In the genomic region with DNA sequence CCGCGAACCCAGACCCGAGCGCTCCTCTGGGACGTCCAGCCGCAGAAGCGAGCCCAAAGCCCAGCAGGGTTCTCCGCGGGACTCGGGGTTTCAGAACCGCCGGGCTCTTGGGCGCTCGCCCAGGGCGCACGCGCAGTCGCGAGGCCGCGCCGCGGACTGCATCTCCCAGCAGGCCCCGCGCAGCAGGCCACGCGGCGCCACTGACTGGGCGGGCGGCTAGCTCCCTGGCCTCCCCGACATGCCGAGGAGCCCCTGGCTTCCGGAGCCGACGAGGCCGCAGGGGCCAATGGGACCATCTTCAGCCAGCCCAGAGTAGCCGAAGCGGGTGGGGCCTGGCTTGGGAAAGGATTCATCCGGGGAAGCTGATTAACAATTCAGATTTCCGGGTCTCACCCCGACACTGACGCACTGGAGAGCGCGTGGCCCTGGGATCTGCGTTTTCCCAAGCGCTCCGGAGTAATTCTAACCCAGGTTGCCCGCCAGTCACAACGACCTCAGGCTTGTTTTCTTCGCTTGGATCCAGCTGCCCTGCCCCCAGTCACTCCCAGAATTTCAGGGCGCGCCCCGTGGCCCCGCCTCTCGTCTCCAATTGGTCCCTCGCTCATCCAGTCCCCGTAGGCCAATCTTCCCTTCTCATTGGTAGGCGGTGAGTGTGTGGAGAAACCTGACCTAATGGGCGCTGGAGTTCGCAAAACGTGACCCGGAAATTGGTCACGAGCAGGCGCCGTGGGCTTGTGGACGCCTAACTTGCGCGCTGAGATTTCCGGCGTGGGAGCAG, we compare ENCODE assay signal across 1 cellular context.
TF ChIP-seq lines count a peak whose summit lies in the region.

Gene ZNF263, plus strand, starts transcription at position 745 of the 778 bp plus-strand sequence. CDS start 328 bp downstream, outside the sequence.

TF ChIP-seq in K562, 482 proteins besides CTCF, POLR2A, EP300 and RAD21 (continued from another document and continues in another):
- TF ChIP-seq MAX (CRISPR knock-in tag; IDR thresholded peaks at IDR 0.05) (peak; percentile 92), MCM7 (IDR thresholded peaks at IDR 0.05) (no peak), MAZ (CRISPR knock-in tag; conservative IDR thresholded peaks at IDR 0.05 in 1 of 2, IDR thresholded peaks at IDR 0.05 in 1 of 2) (peak; percentile 51 to 58; a peak in 3 of 4 replicates), HIVEP1 (CRISPR knock-in tag; IDR thresholded peaks at IDR 0.05) (0 out of 2 replicates have a peak, but pooled peaks have one; percentile 50), KHSRP (IDR thresholded peaks at IDR 0.05) (peak; percentile 87), ZNF143 (CRISPR knock-in tag; IDR thresholded peaks at IDR 0.05) (peak; percentile 92), CREM (IDR thresholded peaks at IDR 0.05; ENCODE audit: low read depth) (peak; percentile 99), MTA3 (IDR thresholded peaks at IDR 0.05; ENCODE audit: borderline replicate concordance) (peak; percentile 60; the same call in 1 of the 2 replicates), CREB1 (IDR thresholded peaks at IDR 0.05) (peak; percentile 99), CREB1 (CRISPR knock-in tag; IDR thresholded peaks at IDR 0.05) (peak; percentile 98), E2F3 (CRISPR knock-in tag; IDR thresholded peaks at IDR 0.05) (peak; percentile 69; the same call in 1 of the 2 replicates), GTF2E2 (tag; IDR thresholded peaks at IDR 0.05) (peak; percentile 53; the same call in 1 of the 2 replicates), RBM25 (IDR thresholded peaks at IDR 0.05; ENCODE audit: low read depth, low read length, severe bottlenecking) (peak; percentile 35), SP1 (CRISPR knock-in tag; IDR thresholded peaks at IDR 0.05) (peak; percentile 92), MEIS2 (IDR thresholded peaks at IDR 0.05; ENCODE audit: partially characterized antibody) (peak; percentile 69), ARNT (IDR thresholded peaks at IDR 0.05) (peak in 1 of 2 experiments; percentile 71; a peak in 1 of 4 replicates), E2F1 (CRISPR knock-in tag; IDR thresholded peaks at IDR 0.05) (peak; percentile 87), VEZF1 (CRISPR knock-in tag; IDR thresholded peaks at IDR 0.05) (peak; percentile 58; the same call in 1 of the 2 replicates), ETV5 (CRISPR knock-in tag; IDR thresholded peaks at IDR 0.05; ENCODE audit: low read depth) (peak; percentile 57; the same call in 1 of the 2 replicates), RFX7 (CRISPR knock-in tag; IDR thresholded peaks at IDR 0.05) (no peak), TSHZ1 (CRISPR knock-in tag; IDR thresholded peaks at IDR 0.05) (no peak), SREBF2 (CRISPR knock-in tag; IDR thresholded peaks at IDR 0.05) (no peak), ZZZ3 (IDR thresholded peaks at IDR 0.05) (no peak), ELF1 (tag; IDR thresholded peaks at IDR 0.05) (peak; percentile 90)
- TF ChIP-seq, protein P1, sequence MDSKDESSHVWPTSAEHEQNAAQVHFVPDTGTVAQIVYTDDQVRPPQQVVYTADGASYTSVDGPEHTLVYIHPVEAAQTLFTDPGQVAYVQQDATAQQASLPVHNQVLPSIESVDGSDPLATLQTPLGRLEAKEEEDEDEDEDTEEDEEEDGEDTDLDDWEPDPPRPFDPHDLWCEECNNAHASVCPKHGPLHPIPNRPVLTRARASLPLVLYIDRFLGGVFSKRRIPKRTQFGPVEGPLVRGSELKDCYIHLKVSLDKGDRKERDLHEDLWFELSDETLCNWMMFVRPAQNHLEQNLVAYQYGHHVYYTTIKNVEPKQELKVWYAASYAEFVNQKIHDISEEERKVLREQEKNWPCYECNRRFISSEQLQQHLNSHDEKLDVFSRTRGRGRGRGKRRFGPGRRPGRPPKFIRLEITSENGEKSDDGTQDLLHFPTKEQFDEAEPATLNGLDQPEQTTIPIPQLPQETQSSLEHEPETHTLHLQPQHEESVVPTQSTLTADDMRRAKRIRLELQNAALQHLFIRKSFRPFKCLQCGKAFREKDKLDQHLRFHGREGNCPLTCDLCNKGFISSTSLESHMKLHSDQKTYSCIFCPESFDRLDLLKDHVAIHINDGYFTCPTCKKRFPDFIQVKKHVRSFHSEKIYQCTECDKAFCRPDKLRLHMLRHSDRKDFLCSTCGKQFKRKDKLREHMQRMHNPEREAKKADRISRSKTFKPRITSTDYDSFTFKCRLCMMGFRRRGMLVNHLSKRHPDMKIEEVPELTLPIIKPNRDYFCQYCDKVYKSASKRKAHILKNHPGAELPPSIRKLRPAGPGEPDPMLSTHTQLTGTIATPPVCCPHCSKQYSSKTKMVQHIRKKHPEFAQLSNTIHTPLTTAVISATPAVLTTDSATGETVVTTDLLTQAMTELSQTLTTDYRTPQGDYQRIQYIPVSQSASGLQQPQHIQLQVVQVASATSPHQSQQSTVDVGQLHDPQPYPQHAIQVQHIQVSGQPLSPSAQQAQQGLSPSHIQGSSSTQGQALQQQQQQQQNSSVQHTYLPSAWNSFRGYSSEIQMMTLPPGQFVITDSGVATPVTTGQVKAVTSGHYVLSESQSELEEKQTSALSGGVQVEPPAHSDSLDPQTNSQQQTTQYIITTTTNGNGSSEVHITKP (IDR thresholded peaks at IDR 0.05; ENCODE audit: partially characterized antibody), result peak; percentile 47
- TF ChIP-seq, protein P2, sequence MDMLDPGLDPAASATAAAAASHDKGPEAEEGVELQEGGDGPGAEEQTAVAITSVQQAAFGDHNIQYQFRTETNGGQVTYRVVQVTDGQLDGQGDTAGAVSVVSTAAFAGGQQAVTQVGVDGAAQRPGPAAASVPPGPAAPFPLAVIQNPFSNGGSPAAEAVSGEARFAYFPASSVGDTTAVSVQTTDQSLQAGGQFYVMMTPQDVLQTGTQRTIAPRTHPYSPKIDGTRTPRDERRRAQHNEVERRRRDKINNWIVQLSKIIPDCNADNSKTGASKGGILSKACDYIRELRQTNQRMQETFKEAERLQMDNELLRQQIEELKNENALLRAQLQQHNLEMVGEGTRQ (CRISPR knock-in tag; IDR thresholded peaks at IDR 0.05), result peak; percentile 88
- TF ChIP-seq, protein P3, sequence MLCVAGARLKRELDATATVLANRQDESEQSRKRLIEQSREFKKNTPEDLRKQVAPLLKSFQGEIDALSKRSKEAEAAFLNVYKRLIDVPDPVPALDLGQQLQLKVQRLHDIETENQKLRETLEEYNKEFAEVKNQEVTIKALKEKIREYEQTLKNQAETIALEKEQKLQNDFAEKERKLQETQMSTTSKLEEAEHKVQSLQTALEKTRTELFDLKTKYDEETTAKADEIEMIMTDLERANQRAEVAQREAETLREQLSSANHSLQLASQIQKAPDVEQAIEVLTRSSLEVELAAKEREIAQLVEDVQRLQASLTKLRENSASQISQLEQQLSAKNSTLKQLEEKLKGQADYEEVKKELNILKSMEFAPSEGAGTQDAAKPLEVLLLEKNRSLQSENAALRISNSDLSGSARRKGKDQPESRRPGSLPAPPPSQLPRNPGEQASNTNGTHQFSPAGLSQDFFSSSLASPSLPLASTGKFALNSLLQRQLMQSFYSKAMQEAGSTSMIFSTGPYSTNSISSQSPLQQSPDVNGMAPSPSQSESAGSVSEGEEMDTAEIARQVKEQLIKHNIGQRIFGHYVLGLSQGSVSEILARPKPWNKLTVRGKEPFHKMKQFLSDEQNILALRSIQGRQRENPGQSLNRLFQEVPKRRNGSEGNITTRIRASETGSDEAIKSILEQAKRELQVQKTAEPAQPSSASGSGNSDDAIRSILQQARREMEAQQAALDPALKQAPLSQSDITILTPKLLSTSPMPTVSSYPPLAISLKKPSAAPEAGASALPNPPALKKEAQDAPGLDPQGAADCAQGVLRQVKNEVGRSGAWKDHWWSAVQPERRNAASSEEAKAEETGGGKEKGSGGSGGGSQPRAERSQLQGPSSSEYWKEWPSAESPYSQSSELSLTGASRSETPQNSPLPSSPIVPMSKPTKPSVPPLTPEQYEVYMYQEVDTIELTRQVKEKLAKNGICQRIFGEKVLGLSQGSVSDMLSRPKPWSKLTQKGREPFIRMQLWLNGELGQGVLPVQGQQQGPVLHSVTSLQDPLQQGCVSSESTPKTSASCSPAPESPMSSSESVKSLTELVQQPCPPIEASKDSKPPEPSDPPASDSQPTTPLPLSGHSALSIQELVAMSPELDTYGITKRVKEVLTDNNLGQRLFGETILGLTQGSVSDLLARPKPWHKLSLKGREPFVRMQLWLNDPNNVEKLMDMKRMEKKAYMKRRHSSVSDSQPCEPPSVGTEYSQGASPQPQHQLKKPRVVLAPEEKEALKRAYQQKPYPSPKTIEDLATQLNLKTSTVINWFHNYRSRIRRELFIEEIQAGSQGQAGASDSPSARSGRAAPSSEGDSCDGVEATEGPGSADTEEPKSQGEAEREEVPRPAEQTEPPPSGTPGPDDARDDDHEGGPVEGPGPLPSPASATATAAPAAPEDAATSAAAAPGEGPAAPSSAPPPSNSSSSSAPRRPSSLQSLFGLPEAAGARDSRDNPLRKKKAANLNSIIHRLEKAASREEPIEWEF (CRISPR knock-in tag; IDR thresholded peaks at IDR 0.05), result peak; percentile 69; the same call in 1 of the 2 replicates
- TF ChIP-seq, protein P4, sequence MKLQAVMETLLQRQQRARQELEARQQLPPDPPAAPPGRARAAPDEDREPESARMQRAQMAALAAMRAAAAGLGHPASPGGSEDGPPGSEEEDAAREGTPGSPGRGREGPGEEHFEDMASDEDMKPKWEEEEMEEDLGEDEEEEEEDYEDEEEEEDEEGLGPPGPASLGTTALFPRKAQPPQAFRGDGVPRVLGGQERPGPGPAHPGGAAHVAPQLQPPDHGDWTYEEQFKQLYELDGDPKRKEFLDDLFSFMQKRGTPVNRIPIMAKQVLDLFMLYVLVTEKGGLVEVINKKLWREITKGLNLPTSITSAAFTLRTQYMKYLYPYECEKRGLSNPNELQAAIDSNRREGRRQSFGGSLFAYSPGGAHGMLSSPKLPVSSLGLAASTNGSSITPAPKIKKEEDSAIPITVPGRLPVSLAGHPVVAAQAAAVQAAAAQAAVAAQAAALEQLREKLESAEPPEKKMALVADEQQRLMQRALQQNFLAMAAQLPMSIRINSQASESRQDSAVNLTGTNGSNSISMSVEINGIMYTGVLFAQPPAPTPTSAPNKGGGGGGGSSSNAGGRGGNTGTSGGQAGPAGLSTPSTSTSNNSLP (IDR thresholded peaks at IDR 0.05; ENCODE audit: borderline replicate concordance, low read depth, low read length), result no peak
- TF ChIP-seq, protein P5, sequence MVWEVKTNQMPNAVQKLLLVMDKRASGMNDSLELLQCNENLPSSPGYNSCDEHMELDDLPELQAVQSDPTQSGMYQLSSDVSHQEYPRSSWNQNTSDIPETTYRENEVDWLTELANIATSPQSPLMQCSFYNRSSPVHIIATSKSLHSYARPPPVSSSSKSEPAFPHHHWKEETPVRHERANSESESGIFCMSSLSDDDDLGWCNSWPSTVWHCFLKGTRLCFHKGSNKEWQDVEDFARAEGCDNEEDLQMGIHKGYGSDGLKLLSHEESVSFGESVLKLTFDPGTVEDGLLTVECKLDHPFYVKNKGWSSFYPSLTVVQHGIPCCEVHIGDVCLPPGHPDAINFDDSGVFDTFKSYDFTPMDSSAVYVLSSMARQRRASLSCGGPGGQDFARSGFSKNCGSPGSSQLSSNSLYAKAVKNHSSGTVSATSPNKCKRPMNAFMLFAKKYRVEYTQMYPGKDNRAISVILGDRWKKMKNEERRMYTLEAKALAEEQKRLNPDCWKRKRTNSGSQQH (CRISPR knock-in tag; IDR thresholded peaks at IDR 0.05), result no peak
- TF ChIP-seq, protein P6, sequence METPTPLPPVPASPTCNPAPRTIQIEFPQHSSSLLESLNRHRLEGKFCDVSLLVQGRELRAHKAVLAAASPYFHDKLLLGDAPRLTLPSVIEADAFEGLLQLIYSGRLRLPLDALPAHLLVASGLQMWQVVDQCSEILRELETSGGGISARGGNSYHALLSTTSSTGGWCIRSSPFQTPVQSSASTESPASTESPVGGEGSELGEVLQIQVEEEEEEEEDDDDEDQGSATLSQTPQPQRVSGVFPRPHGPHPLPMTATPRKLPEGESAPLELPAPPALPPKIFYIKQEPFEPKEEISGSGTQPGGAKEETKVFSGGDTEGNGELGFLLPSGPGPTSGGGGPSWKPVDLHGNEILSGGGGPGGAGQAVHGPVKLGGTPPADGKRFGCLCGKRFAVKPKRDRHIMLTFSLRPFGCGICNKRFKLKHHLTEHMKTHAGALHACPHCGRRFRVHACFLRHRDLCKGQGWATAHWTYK (CRISPR knock-in tag; IDR thresholded peaks at IDR 0.05), result peak; percentile 95
